ENCODE assay signal across 1 cellular context in the genomic region with DNA sequence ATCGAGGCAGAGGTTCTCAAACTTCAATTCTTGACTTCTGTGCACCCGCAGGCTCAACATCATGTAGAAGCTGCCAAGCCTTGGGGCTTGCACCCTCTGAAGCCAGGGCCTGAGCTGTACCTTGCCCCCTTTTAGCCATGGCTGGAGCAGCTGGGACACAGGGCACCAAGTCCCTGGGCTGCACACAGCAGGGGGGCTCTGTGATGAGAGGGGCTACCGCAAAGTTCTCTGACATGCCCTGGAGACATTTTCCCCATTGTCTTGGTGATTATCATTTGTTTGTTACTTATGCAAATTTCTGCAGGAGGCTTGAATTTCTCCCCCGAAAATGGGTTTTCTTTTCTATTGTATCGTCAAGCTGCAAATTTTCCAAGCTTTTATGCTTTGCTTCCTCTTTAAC.
TF ChIP-seq lines count a peak whose summit lies in the region.

No MANE protein-coding gene starts in this region.

TF ChIP-seq in WTC11, 78 proteins besides CTCF, POLR2A, EP300 and RAD21 (continued from another document):
- TF ChIP-seq, protein P1, sequence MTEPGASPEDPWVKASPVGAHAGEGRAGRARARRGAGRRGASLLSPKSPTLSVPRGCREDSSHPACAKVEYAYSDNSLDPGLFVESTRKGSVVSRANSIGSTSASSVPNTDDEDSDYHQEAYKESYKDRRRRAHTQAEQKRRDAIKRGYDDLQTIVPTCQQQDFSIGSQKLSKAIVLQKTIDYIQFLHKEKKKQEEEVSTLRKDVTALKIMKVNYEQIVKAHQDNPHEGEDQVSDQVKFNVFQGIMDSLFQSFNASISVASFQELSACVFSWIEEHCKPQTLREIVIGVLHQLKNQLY (CRISPR knock-in tag; IDR thresholded peaks at IDR 0.05) = no peak
- no peak for TF ChIP-seq ARID4B (CRISPR knock-in tag; IDR thresholded peaks at IDR 0.05; ENCODE audit: borderline replicate concordance)
- no peak for TF ChIP-seq NFATC4 (CRISPR knock-in tag; IDR thresholded peaks at IDR 0.05)
- TF ChIP-seq, protein P2, sequence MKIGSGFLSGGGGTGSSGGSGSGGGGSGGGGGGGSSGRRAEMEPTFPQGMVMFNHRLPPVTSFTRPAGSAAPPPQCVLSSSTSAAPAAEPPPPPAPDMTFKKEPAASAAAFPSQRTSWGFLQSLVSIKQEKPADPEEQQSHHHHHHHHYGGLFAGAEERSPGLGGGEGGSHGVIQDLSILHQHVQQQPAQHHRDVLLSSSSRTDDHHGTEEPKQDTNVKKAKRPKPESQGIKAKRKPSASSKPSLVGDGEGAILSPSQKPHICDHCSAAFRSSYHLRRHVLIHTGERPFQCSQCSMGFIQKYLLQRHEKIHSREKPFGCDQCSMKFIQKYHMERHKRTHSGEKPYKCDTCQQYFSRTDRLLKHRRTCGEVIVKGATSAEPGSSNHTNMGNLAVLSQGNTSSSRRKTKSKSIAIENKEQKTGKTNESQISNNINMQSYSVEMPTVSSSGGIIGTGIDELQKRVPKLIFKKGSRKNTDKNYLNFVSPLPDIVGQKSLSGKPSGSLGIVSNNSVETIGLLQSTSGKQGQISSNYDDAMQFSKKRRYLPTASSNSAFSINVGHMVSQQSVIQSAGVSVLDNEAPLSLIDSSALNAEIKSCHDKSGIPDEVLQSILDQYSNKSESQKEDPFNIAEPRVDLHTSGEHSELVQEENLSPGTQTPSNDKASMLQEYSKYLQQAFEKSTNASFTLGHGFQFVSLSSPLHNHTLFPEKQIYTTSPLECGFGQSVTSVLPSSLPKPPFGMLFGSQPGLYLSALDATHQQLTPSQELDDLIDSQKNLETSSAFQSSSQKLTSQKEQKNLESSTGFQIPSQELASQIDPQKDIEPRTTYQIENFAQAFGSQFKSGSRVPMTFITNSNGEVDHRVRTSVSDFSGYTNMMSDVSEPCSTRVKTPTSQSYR (CRISPR knock-in tag; IDR thresholded peaks at IDR 0.05) = no peak
- TF ChIP-seq JUN (CRISPR knock-in tag; IDR thresholded peaks at IDR 0.05) = no peak
- TF ChIP-seq GRHL2 (CRISPR knock-in tag; IDR thresholded peaks at IDR 0.05; ENCODE audit: insufficient replicate concordance, severe bottlenecking) = no peak
- no peak for TF ChIP-seq TCF7 (CRISPR knock-in tag; IDR thresholded peaks at IDR 0.05; ENCODE audit: low read depth)
- TF ChIP-seq NFYB (CRISPR knock-in tag; conservative IDR thresholded peaks at IDR 0.05; ENCODE audit: low read depth) = no peak
- TF ChIP-seq ERG (CRISPR knock-in tag; IDR thresholded peaks at IDR 0.05) = no peak
- TF ChIP-seq, protein P3, sequence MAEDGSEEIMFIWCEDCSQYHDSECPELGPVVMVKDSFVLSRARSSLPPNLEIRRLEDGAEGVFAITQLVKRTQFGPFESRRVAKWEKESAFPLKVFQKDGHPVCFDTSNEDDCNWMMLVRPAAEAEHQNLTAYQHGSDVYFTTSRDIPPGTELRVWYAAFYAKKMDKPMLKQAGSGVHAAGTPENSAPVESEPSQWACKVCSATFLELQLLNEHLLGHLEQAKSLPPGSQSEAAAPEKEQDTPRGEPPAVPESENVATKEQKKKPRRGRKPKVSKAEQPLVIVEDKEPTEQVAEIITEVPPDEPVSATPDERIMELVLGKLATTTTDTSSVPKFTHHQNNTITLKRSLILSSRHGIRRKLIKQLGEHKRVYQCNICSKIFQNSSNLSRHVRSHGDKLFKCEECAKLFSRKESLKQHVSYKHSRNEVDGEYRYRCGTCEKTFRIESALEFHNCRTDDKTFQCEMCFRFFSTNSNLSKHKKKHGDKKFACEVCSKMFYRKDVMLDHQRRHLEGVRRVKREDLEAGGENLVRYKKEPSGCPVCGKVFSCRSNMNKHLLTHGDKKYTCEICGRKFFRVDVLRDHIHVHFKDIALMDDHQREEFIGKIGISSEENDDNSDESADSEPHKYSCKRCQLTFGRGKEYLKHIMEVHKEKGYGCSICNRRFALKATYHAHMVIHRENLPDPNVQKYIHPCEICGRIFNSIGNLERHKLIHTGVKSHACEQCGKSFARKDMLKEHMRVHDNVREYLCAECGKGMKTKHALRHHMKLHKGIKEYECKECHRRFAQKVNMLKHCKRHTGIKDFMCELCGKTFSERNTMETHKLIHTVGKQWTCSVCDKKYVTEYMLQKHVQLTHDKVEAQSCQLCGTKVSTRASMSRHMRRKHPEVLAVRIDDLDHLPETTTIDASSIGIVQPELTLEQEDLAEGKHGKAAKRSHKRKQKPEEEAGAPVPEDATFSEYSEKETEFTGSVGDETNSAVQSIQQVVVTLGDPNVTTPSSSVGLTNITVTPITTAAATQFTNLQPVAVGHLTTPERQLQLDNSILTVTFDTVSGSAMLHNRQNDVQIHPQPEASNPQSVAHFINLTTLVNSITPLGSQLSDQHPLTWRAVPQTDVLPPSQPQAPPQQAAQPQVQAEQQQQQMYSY (CRISPR knock-in tag; IDR thresholded peaks at IDR 0.05) = no peak
- TF ChIP-seq E2F5 (CRISPR knock-in tag; IDR thresholded peaks at IDR 0.05) = no peak
- no peak for TF ChIP-seq FOXP4 (CRISPR knock-in tag; IDR thresholded peaks at IDR 0.05)
- TF ChIP-seq SP1 (CRISPR knock-in tag; conservative IDR thresholded peaks at IDR 0.05) = no peak
- TF ChIP-seq, protein P4, sequence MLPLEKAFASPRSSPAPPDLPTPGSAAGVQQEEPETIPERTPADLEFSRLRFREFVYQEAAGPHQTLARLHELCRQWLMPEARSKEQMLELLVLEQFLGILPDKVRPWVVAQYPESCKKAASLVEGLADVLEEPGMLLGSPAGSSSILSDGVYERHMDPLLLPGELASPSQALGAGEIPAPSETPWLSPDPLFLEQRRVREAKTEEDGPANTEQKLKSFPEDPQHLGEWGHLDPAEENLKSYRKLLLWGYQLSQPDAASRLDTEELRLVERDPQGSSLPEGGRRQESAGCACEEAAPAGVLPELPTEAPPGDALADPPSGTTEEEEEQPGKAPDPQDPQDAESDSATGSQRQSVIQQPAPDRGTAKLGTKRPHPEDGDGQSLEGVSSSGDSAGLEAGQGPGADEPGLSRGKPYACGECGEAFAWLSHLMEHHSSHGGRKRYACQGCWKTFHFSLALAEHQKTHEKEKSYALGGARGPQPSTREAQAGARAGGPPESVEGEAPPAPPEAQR (CRISPR knock-in tag; IDR thresholded peaks at IDR 0.05) = no peak
- TF ChIP-seq SMAD4 (CRISPR knock-in tag; IDR thresholded peaks at IDR 0.05) = no peak
- no peak for TF ChIP-seq OVOL2 (CRISPR knock-in tag; IDR thresholded peaks at IDR 0.05; ENCODE audit: borderline replicate concordance)
- TF ChIP-seq HMGXB4 (CRISPR knock-in tag; IDR thresholded peaks at IDR 0.05) = no peak
- TF ChIP-seq EMX1 (CRISPR knock-in tag; IDR thresholded peaks at IDR 0.05) = no peak
